In genomic region chr3:198167339-198168039, GRCh38 we compare ENCODE assay signal across 8 cellular contexts.
DNase-seq lines count a peak whose midpoint lies in the region; ATAC-seq and TF ChIP-seq lines count a peak whose summit lies in the region.
"Not testable (repeated sequence)": the region's sequence is repeated elsewhere in the genome, so short reads cannot be mapped to it uniquely, and the experiment has no call there.

No MANE protein-coding gene starts in this region.

- in situ Hi-C loops in Panc1 (cut with HindIII; ENCODE audit: low pct_unique_long_range_greater_than_20kb, low sequenced_read_pairs), result not testable (repeated sequence)

- CTCF ChIA-PET in Panc1 (lab: Charles Lee); naive thymus-derived CD4-positive, alpha-beta T cell (lab: Charles Lee): not testable (repeated sequence)

- H3K9me3 ChIP-seq in Panc1 (ENCODE audit: control insufficient read depth, insufficient read depth, low read depth, low read length); naive thymus-derived CD4-positive, alpha-beta T cell (ENCODE audit: control insufficient read depth in 2 of 3, low read length in 3 of 3); uterus: not testable (repeated sequence)

- not testable (repeated sequence) for H3K4me3 Mint-ChIP-seq in brain; naive thymus-derived CD4-positive, alpha-beta T cell

- POLR2A ChIA-PET in Panc1 (lab: Charles Lee); naive thymus-derived CD4-positive, alpha-beta T cell (lab: Charles Lee): not testable (repeated sequence)

- not testable (repeated sequence) for H3K27ac ChIP-seq in Panc1 (ENCODE audit: low read length); naive thymus-derived CD4-positive, alpha-beta T cell (ENCODE audit: low read depth, low read length); uterus

- intact Hi-C loops in Panc1 (cut with micrococcal nuclease; ENCODE audit: unreplicated experiment); Right ventricle myocardium superior (cut with DNase I); naive thymus-derived CD4-positive, alpha-beta T cell (cut with micrococcal nuclease); uterus (cut with DNase I; ENCODE audit: low total_unique reads): not testable (repeated sequence)

- peak; percentile 30 for DNase-seq in Panc1 (ENCODE audit: low read depth, low spot score)
- DNase-seq in activated CD8-positive, alpha-beta memory T cell treated with anti-CD3 and anti-CD28 coated beads for 4 hours (ENCODE audit: low read depth in 2 of 2), result peak; percentile 33 to 46
- DNase-seq in Right ventricle myocardium superior, result peak; percentile 79
- DNase-seq in naive thymus-derived CD4-positive, alpha-beta T cell, result peak; percentile 56 to 87 (median 68)
- peak; percentile 67 for DNase-seq in stimulated activated CD4-positive, alpha-beta T cell treated with anti-CD3 and anti-CD28 coated beads, Interleukin-1b, Interleukin-23, amount 100 ng/mL, for 48 hours
- peak; percentile 38 to 70 for DNase-seq in uterus

- not testable (repeated sequence) for BruUV-seq in Panc1 (replicated peaks; lab: Mats Ljungman, UMichigan)

- not testable (repeated sequence) for H3K27me3 Mint-ChIP-seq in brain; naive thymus-derived CD4-positive, alpha-beta T cell

- H3K27me3 ChIP-seq in Panc1 (ENCODE audit: control insufficient read depth, insufficient read depth, low read length); naive thymus-derived CD4-positive, alpha-beta T cell (ENCODE audit: control insufficient read depth in 2 of 2, insufficient read depth in 2 of 2, low read length in 2 of 2); uterus: not testable (repeated sequence)

- H3K4me1 ChIP-seq in Panc1 (ENCODE audit: control insufficient read depth, insufficient read depth, low read length); naive thymus-derived CD4-positive, alpha-beta T cell (ENCODE audit: control insufficient read depth in 2 of 2, insufficient read depth in 2 of 2, low read length in 2 of 2); uterus: not testable (repeated sequence)

- H3K36me3 ChIP-seq in Panc1 (ENCODE audit: control insufficient read depth, insufficient read depth, low read length); naive thymus-derived CD4-positive, alpha-beta T cell (ENCODE audit: control insufficient read depth in 2 of 3, insufficient read depth in 3 of 3, low read length in 3 of 3); uterus: not testable (repeated sequence)

- not testable (repeated sequence) for H3K4me1 Mint-ChIP-seq in brain; naive thymus-derived CD4-positive, alpha-beta T cell

- H3K4me3 ChIP-seq in Panc1 (ENCODE audit: low read depth in 2 of 2, low read length in 2 of 2); naive thymus-derived CD4-positive, alpha-beta T cell (ENCODE audit: low read length); uterus: not testable (repeated sequence)

- H3K36me3 Mint-ChIP-seq in brain, result not testable (repeated sequence)
- H3K36me3 Mint-ChIP-seq in naive thymus-derived CD4-positive, alpha-beta T cell, result peaks cover 0 to 11% (median 0%) of the 10 kb centered on the region in 5 donors

- TF ChIP-seq CTCF in GM12873 (IDR thresholded peaks at IDR 0.05; ENCODE audit: insufficient read depth, low read depth, low read length, missing control alignments) (peak; percentile 42), Panc1 (IDR thresholded peaks at IDR 0.05) (peak; percentile 98), brain (conservative IDR thresholded peaks at IDR 0.05) (peak; percentile 95 to 98), uterus (IDR thresholded peaks at IDR 0.05) (peak in 3 of 4 experiments; percentile 27 to 58 (median 47))

- TF ChIP-seq POLR2A in uterus (IDR thresholded peaks at IDR 0.05), result not testable (repeated sequence)

- not testable (repeated sequence) for H3K9me3 Mint-ChIP-seq in brain; naive thymus-derived CD4-positive, alpha-beta T cell

- not testable (repeated sequence) for ATAC-seq in Panc1; Right ventricle myocardium superior (ENCODE audit: poor library complexity); naive thymus-derived CD4-positive, alpha-beta T cell

- H3K27ac Mint-ChIP-seq in brain; naive thymus-derived CD4-positive, alpha-beta T cell: not testable (repeated sequence)

Comparison
In these comparisons a context has a peak if more than half of its experiments do, and no peak if none do; other contexts are left out.
1. CTCF ChIP-seq: peak in every context shown above with its lines; median percentile 98 in Panc1; 96 in brain; 47 in uterus; 42 in GM12873.